Comparison of ENCODE assay signal across 8 cellular contexts in genomic region chr1:26363549-26364448, GRCh38. TPM values are rescaled to one million over a fixed set of nuclear protein-coding genes. Genes with fewer than 3 reads are reported as not detected.
DNase-seq lines count a peak whose midpoint lies in the region; ATAC-seq and TF ChIP-seq lines count a peak whose summit lies in the region.

No MANE protein-coding gene starts in this region.

- peaks cover 70% of the 10 kb centered on the region for H3K4me1 ChIP-seq in CD4-positive, alpha-beta memory T cell (ENCODE audit: insufficient read depth, low read length)
- peaks cover 9% of the 10 kb centered on the region for H3K4me1 ChIP-seq in OCI-LY7 (ENCODE audit: insufficient read depth, low read length, poor library complexity, severe bottlenecking)
- peaks cover 30 to 44% of the 10 kb centered on the region in 2 donors for H3K4me1 ChIP-seq in naive thymus-derived CD4-positive, alpha-beta T cell (ENCODE audit: control insufficient read depth in 2 of 2, insufficient read depth in 2 of 2, low read length in 2 of 2)

- no peak overlapping the region for H2AFZ ChIP-seq in OCI-LY7 (ENCODE audit: low read length)

- no peaks in the 10 kb centered on the region for H3K27me3 ChIP-seq in CD4-positive, alpha-beta memory T cell (ENCODE audit: insufficient read depth, low read length)
- H3K27me3 ChIP-seq in naive thymus-derived CD4-positive, alpha-beta T cell (ENCODE audit: control insufficient read depth in 2 of 2, insufficient read depth in 2 of 2, low read length in 2 of 2) = no peaks in the 10 kb centered on the region

- intact Hi-C loops in CD4-positive, alpha-beta memory T cell (cut with micrococcal nuclease) = loop anchor here (1.0 to 2.0 kb wide), 10 partner anchors 10 to 124 kb away; no protein-coding TSS in a partner anchor
- intact Hi-C loops in OCI-LY7 (cut with micrococcal nuclease; ENCODE audit: unreplicated experiment) = loop anchor here (1.0 to 2.0 kb wide), 3 partner anchors 35 to 78 kb away; no protein-coding TSS in a partner anchor
- intact Hi-C loops in naive thymus-derived CD4-positive, alpha-beta T cell (cut with micrococcal nuclease) = loop anchor here (1.0 to 5.0 kb wide), 11 partner anchors 15 to 326 kb away; partner anchors contain the start of gene HMGN2 (in 1 of the 2)

- H3K9me3 Mint-ChIP-seq in CD4-positive, alpha-beta memory T cell = peaks cover 0 to 2% (median 0%) of the 10 kb centered on the region in 8 donors
- peaks cover 0 to 1% (median 0%) of the 10 kb centered on the region in 11 donors for H3K9me3 Mint-ChIP-seq in naive thymus-derived CD4-positive, alpha-beta T cell
- H3K9me3 Mint-ChIP-seq in stimulated activated naive B cell treated with anti-CD40 and anti-IgM and Interleukin-4, amounts not matched to agents 10 μg/mL and 1 μg/mL and 100 μg/mL, for 72 hours = no peaks in the 10 kb centered on the region

- POLR2A ChIA-PET in CD4-positive, alpha-beta memory T cell (lab: Charles Lee; ENCODE audit: partially characterized antibody) = interaction anchor here (0.6 to 9.3 kb wide), 15 partner anchors 8 to 129 kb away, joined by 3 to 174 read pairs (median 4); partner anchors contain the start of genes CD52, SH3BGRL3, UBXN11 and ZNF683
- POLR2A ChIA-PET in OCI-LY7 (lab: Charles Lee) = interaction anchor here (0.5 to 1.6 kb wide), 4 partner anchors 20 to 76 kb away, joined by 3 to 6 read pairs (median 4); no protein-coding TSS in a partner anchor
- POLR2A ChIA-PET in naive thymus-derived CD4-positive, alpha-beta T cell (lab: Charles Lee) = interaction anchor here (0.5 to 4.6 kb wide), 10 partner anchors 9 to 1437 kb away, joined by 3 to 34 read pairs (median 4); partner anchors contain the start of genes CD52, CRYBG2 and ZNF683

- ATAC-seq in HG02610 (IDR thresholded peaks at IDR 0.05; ENCODE audit: unreplicated experiment) (peak; percentile 45), esophagus mucosa (peak; percentile 43), GM21515 (IDR thresholded peaks at IDR 0.05; ENCODE audit: unreplicated experiment) (no peak)
- peak; percentile 84 for ATAC-seq in naive thymus-derived CD4-positive, alpha-beta T cell
- peak; percentile 79 to 88 for ATAC-seq in stimulated activated naive B cell treated with anti-CD40 and anti-IgM and Interleukin-4, amounts not matched to agents 10 μg/mL and 1 μg/mL and 100 μg/mL, for 72 hours (replicated peaks)

- H3K4me3 ChIP-seq in CD4-positive, alpha-beta memory T cell (ENCODE audit: low read length in 2 of 2) = no peak overlapping the region
- no peak overlapping the region for H3K4me3 ChIP-seq in OCI-LY7 (ENCODE audit: low read depth, low read length, poor library complexity, severe bottlenecking)
- H3K4me3 ChIP-seq in naive thymus-derived CD4-positive, alpha-beta T cell (ENCODE audit: low read length) = no peak overlapping the region

- DNase-seq in CD4-positive, alpha-beta memory T cell = peak; percentile 78 to 84 (median 79)
- DNase-seq in OCI-LY7 (ENCODE audit: low spot score) = peak; percentile 92
- DNase-seq in activated T-cell treated with anti-CD3 and anti-CD28 coated beads for 1 hour (ENCODE audit: low read depth) = peak; percentile 89
- DNase-seq in naive thymus-derived CD4-positive, alpha-beta T cell = peak; percentile 71 to 87 (median 82)
- peak; percentile 73 for DNase-seq in stimulated activated naive B cell treated with anti-CD40 and anti-IgM and Interleukin-4, amounts not matched to agents 10 μg/mL and 1 μg/mL and 100 μg/mL, for 72 hours

- no peaks in the 10 kb centered on the region for H3K9me3 ChIP-seq in CD4-positive, alpha-beta memory T cell (ENCODE audit: control insufficient read depth in 1 of 2, low read length in 2 of 2)
- no peaks in the 10 kb centered on the region for H3K9me3 ChIP-seq in OCI-LY7 (ENCODE audit: low read length)
- H3K9me3 ChIP-seq in naive thymus-derived CD4-positive, alpha-beta T cell (ENCODE audit: control insufficient read depth in 2 of 3, low read length in 3 of 3) = no peaks in the 10 kb centered on the region

- H3K27ac ChIP-seq in CD4-positive, alpha-beta memory T cell (ENCODE audit: low read depth, low read length) = no peak overlapping the region
- H3K27ac ChIP-seq in OCI-LY7 (ENCODE audit: low read depth, low read length, poor library complexity, severe bottlenecking) = no peak overlapping the region
- no peak overlapping the region for H3K27ac ChIP-seq in naive thymus-derived CD4-positive, alpha-beta T cell (ENCODE audit: low read depth, low read length)

- H3K27ac Mint-ChIP-seq in CD4-positive, alpha-beta memory T cell = peak overlapping the region in 6 of 7 donors; percentile 27 to 88 (median 70)
- peak overlapping the region in 4 of 9 donors; percentile 20 to 52 (median 40) for H3K27ac Mint-ChIP-seq in naive thymus-derived CD4-positive, alpha-beta T cell
- H3K27ac Mint-ChIP-seq in stimulated activated naive B cell treated with anti-CD40 and anti-IgM and Interleukin-4, amounts not matched to agents 10 μg/mL and 1 μg/mL and 100 μg/mL, for 72 hours = no peak overlapping the region

- no peaks in the 10 kb centered on the region for H3K36me3 Mint-ChIP-seq in CD4-positive, alpha-beta memory T cell
- no peaks in the 10 kb centered on the region for H3K36me3 Mint-ChIP-seq in naive thymus-derived CD4-positive, alpha-beta T cell
- H3K36me3 Mint-ChIP-seq in stimulated activated naive B cell treated with anti-CD40 and anti-IgM and Interleukin-4, amounts not matched to agents 10 μg/mL and 1 μg/mL and 100 μg/mL, for 72 hours = no peaks in the 10 kb centered on the region

- CTCF ChIA-PET in CD4-positive, alpha-beta memory T cell (lab: Charles Lee; ENCODE audit: partially characterized antibody) = interaction anchor here (0.6 to 15.0 kb wide), 36 partner anchors 10 to 459 kb away, joined by 3 to 307 read pairs (median 7); partner anchors contain the start of genes CD52, CEP85, CRYBG2 and SH3BGRL3
- CTCF ChIA-PET in OCI-LY7 (lab: Charles Lee; ENCODE audit: unreplicated experiment) = interaction anchor here (0.6 to 1.0 kb wide), 3 partner anchors 78 to 177 kb away, joined by 3 to 7 read pairs (median 3); no protein-coding TSS in a partner anchor
- CTCF ChIA-PET in naive thymus-derived CD4-positive, alpha-beta T cell (lab: Charles Lee) = interaction anchor here (0.5 to 4.4 kb wide), 27 partner anchors 8 to 1875 kb away, joined by 3 to 31 read pairs (median 6); partner anchors contain the start of genes CD52 and SH3BGRL3

- H3K9me2 ChIP-seq in OCI-LY7 (ENCODE audit: insufficient read depth, low read length) = no peaks in the 10 kb centered on the region

- no peak overlapping the region for H3K4me2 ChIP-seq in OCI-LY7 (ENCODE audit: low read length)

- BruUV-seq in OCI-LY7 (replicated peaks; lab: Mats Ljungman, UMichigan) = no TSS peak

- no peaks in the 10 kb centered on the region for H3K27me3 Mint-ChIP-seq in CD4-positive, alpha-beta memory T cell
- peaks cover 7 to 37% (median 16%) of the 10 kb centered on the region in 5 donors for H3K27me3 Mint-ChIP-seq in naive thymus-derived CD4-positive, alpha-beta T cell
- H3K27me3 Mint-ChIP-seq in stimulated activated naive B cell treated with anti-CD40 and anti-IgM and Interleukin-4, amounts not matched to agents 10 μg/mL and 1 μg/mL and 100 μg/mL, for 72 hours = peaks cover 55% of the 10 kb centered on the region in 2 donors

- no peaks in the 10 kb centered on the region for H3K36me3 ChIP-seq in CD4-positive, alpha-beta memory T cell (ENCODE audit: insufficient read depth, low read length)
- no peaks in the 10 kb centered on the region for H3K36me3 ChIP-seq in OCI-LY7 (ENCODE audit: insufficient read depth, low read length)
- no peaks in the 10 kb centered on the region for H3K36me3 ChIP-seq in naive thymus-derived CD4-positive, alpha-beta T cell (ENCODE audit: control insufficient read depth in 2 of 3, insufficient read depth in 3 of 3, low read length in 3 of 3)

- peaks cover 31 to 81% (median 52%) of the 10 kb centered on the region in 4 donors for H3K4me1 Mint-ChIP-seq in CD4-positive, alpha-beta memory T cell
- H3K4me1 Mint-ChIP-seq in naive thymus-derived CD4-positive, alpha-beta T cell = peaks cover 28 to 53% (median 47%) of the 10 kb centered on the region in 7 donors
- peaks cover 27 to 30% of the 10 kb centered on the region in 2 donors for H3K4me1 Mint-ChIP-seq in stimulated activated naive B cell treated with anti-CD40 and anti-IgM and Interleukin-4, amounts not matched to agents 10 μg/mL and 1 μg/mL and 100 μg/mL, for 72 hours

- H3K4me3 Mint-ChIP-seq in CD4-positive, alpha-beta memory T cell = peak overlapping the region in 6 of 8 donors; percentile 54 to 82 (median 64)
- peak overlapping the region in 6 of 10 donors; percentile 39 to 72 (median 40) for H3K4me3 Mint-ChIP-seq in naive thymus-derived CD4-positive, alpha-beta T cell
- H3K4me3 Mint-ChIP-seq in stimulated activated naive B cell treated with anti-CD40 and anti-IgM and Interleukin-4, amounts not matched to agents 10 μg/mL and 1 μg/mL and 100 μg/mL, for 72 hours = no peak overlapping the region

- TF ChIP-seq CTCF in OCI-LY7 (conservative IDR thresholded peaks at IDR 0.05; ENCODE audit: low read length) = peak; percentile 99

- H3K79me2 ChIP-seq in OCI-LY7 (ENCODE audit: insufficient read depth, low read depth, low read length) = no peaks in the 10 kb centered on the region

- no peaks in the 10 kb centered on the region for H4K20me1 ChIP-seq in OCI-LY7 (ENCODE audit: insufficient read depth, low read length)

RNA-seq across cellular contexts. Expression of gene ZNF683, which starts 8.8 kb away (rescaled TPM):
- not detected for total RNA-seq in CD4-positive, alpha-beta memory T cell
- under 1 TPM; 0.49 to 0.63 TPM for polyA plus RNA-seq in CD4-positive, alpha-beta memory T cell
- total RNA-seq in OCI-LY7 (2014; rRNA removed; shearing (Covaris generic)) = not detected in 2 replicates
- total RNA-seq in OCI-LY7 (2022) = not detected in 2 replicates
- not detected for total RNA-seq in esophagus mucosa
- total RNA-seq in naive thymus-derived CD4-positive, alpha-beta T cell = 1 to 10 TPM in 1 of 5 experiments, under 1 TPM in 2, not detected in 2; 0.22 to 6.3 (median 0.51) TPM
- polyA plus RNA-seq in naive thymus-derived CD4-positive, alpha-beta T cell = not detected

RNA-seq across cellular contexts. Expression of gene CRYBG2, which starts 9.9 kb away (rescaled TPM):
- 1 to 10 TPM; 5.7 to 6.7 TPM for total RNA-seq in CD4-positive, alpha-beta memory T cell
- 1 to 10 TPM in 1 of 2 donors, under 1 TPM in 1; 0.27 to 3.8 TPM for polyA plus RNA-seq in CD4-positive, alpha-beta memory T cell
- total RNA-seq in OCI-LY7 (2014; rRNA removed; shearing (Covaris generic)) = 1.3 and 4.4 TPM in 2 replicates
- total RNA-seq in OCI-LY7 (2022) = 3.0 and 5.5 TPM in 2 replicates
- total RNA-seq in esophagus mucosa = 111 TPM
- total RNA-seq in naive thymus-derived CD4-positive, alpha-beta T cell = 1 to 10 TPM in 3 of 5 experiments, under 1 TPM in 1, not detected in 1; 0.59 to 1.5 (median 1.2) TPM
- 1 to 10 TPM in 1 of 2 donors, not detected in 1; 1.1 TPM for polyA plus RNA-seq in naive thymus-derived CD4-positive, alpha-beta T cell

RNA-seq across cellular contexts. Expression of gene CD52, which starts 46.0 kb away (rescaled TPM):
- total RNA-seq in CD4-positive, alpha-beta memory T cell = 1,000 to 10,000 TPM; 1,302 to 1,324 TPM
- over 10,000 TPM in 1 of 2 donors, 1,000 to 10,000 TPM in 1; 8,660 to 12,303 TPM for polyA plus RNA-seq in CD4-positive, alpha-beta memory T cell
- total RNA-seq in OCI-LY7 (2014; rRNA removed; shearing (Covaris generic)) = 409 and 470 TPM in 2 replicates
- 677 and 769 TPM in 2 replicates for total RNA-seq in OCI-LY7 (2022)
- 7.5 TPM for total RNA-seq in esophagus mucosa
- 1,000 to 10,000 TPM in 3 of 5 experiments, 100 to 1,000 TPM in 2; 719 to 1,390 (median 1,130) TPM for total RNA-seq in naive thymus-derived CD4-positive, alpha-beta T cell
- polyA plus RNA-seq in naive thymus-derived CD4-positive, alpha-beta T cell = 1,000 to 10,000 TPM; 7,628 to 8,133 TPM

RNA-seq across cellular contexts. Expression of gene LIN28A, which starts 46.8 kb away (rescaled TPM):
- total RNA-seq in CD4-positive, alpha-beta memory T cell = not detected
- not detected for polyA plus RNA-seq in CD4-positive, alpha-beta memory T cell
- total RNA-seq in OCI-LY7 (2014; rRNA removed; shearing (Covaris generic)) = not detected in 2 replicates
- not detected in 2 replicates for total RNA-seq in OCI-LY7 (2022)
- not detected for total RNA-seq in esophagus mucosa
- not detected for total RNA-seq in naive thymus-derived CD4-positive, alpha-beta T cell
- not detected for polyA plus RNA-seq in naive thymus-derived CD4-positive, alpha-beta T cell

RNA-seq across cellular contexts. Expression of gene UBXN11, which starts 57.4 kb away (rescaled TPM):
- 100 to 1,000 TPM; 115 to 117 TPM for total RNA-seq in CD4-positive, alpha-beta memory T cell
- polyA plus RNA-seq in CD4-positive, alpha-beta memory T cell = 10 to 100 TPM; 13.3 to 17.4 TPM
- total RNA-seq in OCI-LY7 (2014; rRNA removed; shearing (Covaris generic)) = 74.2 and 75.8 TPM in 2 replicates
- 98.6 and 111 TPM in 2 replicates for total RNA-seq in OCI-LY7 (2022)
- 7.2 TPM for total RNA-seq in esophagus mucosa
- total RNA-seq in naive thymus-derived CD4-positive, alpha-beta T cell = 100 to 1,000 TPM in 3 of 5 experiments, 10 to 100 TPM in 2; 35.7 to 131 (median 124) TPM
- polyA plus RNA-seq in naive thymus-derived CD4-positive, alpha-beta T cell = 10 to 100 TPM; 10.5 to 13.6 TPM

Comparison
In these comparisons a context has a peak if more than half of its experiments do, and no peak if none do; other contexts are left out.
1. H3K4me3 Mint-ChIP-seq: peak in CD4-positive, alpha-beta memory T cell (6 of 8) and naive thymus-derived CD4-positive, alpha-beta T cell (6 of 10); none in stimulated activated naive B cell treated with anti-CD40 and anti-IgM and Interleukin-4, amounts not matched to agents 10 μg/mL and 1 μg/mL and 100 μg/mL, for 72 hours (0 of 2).
2. RNA of gene CRYBG2, which starts 9.9 kb away (total RNA-seq): 111 TPM in esophagus mucosa (single experiment); 5.7 to 6.7 TPM in CD4-positive, alpha-beta memory T cell, 1.3 to 5.5 TPM in OCI-LY7 and 0.59 to 1.5 TPM in naive thymus-derived CD4-positive, alpha-beta T cell; every median in the first group is over 10 times any median in the second.
3. RNA of gene CD52, which starts 46.0 kb away (total RNA-seq): 1,302 to 1,324 TPM in CD4-positive, alpha-beta memory T cell, 719 to 1,390 TPM in naive thymus-derived CD4-positive, alpha-beta T cell and 409 to 769 TPM in OCI-LY7; 7.5 TPM in esophagus mucosa (single experiment); every median in the first group is over 10 times any median in the second.
4. Peak in every context shown above with its lines, with median percentiles within 50 percentile points of each other: DNase-seq.